Comparison of ENCODE assay signal across 18 cellular contexts in genomic region chr2:152284398-152284797, GRCh38.
"Had no signal": no experiment of that assay in that cellular context is flagged by ENCODE, and none has a peak within 500 bp of the region (broad histone marks: within the 10 kb centered on the region; RNA-seq: fewer than 3 reads in every experiment).

No MANE protein-coding gene starts in this region.

- H3K36me3 ChIP-seq: upper lobe of left lung, WERI-Rb-1 had no signal

- DNase-seq: activated CD4-positive, alpha-beta T cell treated with anti-CD3 and anti-CD28 coated beads for 36 hours; activated CD8-positive, alpha-beta memory T cell treated with anti-CD3 and anti-CD28 coated beads, Interleukin-2, amount 50 U/mL, for 48 hours; activated CD8-positive, alpha-beta T cell treated with anti-CD3 and anti-CD28 coated beads, Interleukin-2, amount 10 ng/mL, durations not matched to agents 7 days and 5 days; activated naive CD4-positive, alpha-beta T cell; cerebellar nuclear complex; endodermal cell; erythroblast; foreskin melanocyte; natural killer cell; stimulated activated CD4-positive, alpha-beta T cell treated with anti-CD3 and anti-CD28 coated beads, Interleukin-12 subunit alpha, Interleukin-12 subunit beta, amount 100 ng/mL, for 4 hours; stimulated activated naive CD4-positive, alpha-beta T cell treated with Interleukin-2 at 50 U/mL for 16 hours; T-cell; T1000; upper lobe of left lung; WERI-Rb-1 had no signal

- H3K4me1 ChIP-seq: upper lobe of left lung had no signal

- ATAC-seq: activated CD4-positive, alpha-beta T cell treated with anti-CD3 and anti-CD28 coated beads for 36 hours; activated CD8-positive, alpha-beta T cell treated with anti-CD3 and anti-CD28 coated beads, Interleukin-2, amount 10 ng/mL, durations not matched to agents 7 days and 5 days; natural killer cell; sciatic nerve; T-cell had no signal

- H3K9me3 Mint-ChIP-seq: natural killer cell had no signal

- H3K27ac Mint-ChIP-seq: activated CD4-positive, alpha-beta T cell treated with anti-CD3 and anti-CD28 coated beads for 36 hours; activated CD8-positive, alpha-beta T cell treated with anti-CD3 and anti-CD28 coated beads, Interleukin-2, amount 10 ng/mL, durations not matched to agents 7 days and 5 days; activated T-helper 1 cell treated with anti-CD3 and anti-CD28 coated beads, Interleukin-12 subunit alpha, Interleukin-12 subunit beta, Interleukin-2, Interleukin-4 antibody, amounts not matched to agents 30 ng/mL and 10 ng/mL and 1 ng/mL, durations not matched to agents 14 hours and 24 hours and 36 hours; brain; endodermal cell; natural killer cell; T-cell had no signal

- H3K9me3 ChIP-seq: upper lobe of left lung had no signal

- H3K4me3 Mint-ChIP-seq: activated CD4-positive, alpha-beta T cell treated with anti-CD3 and anti-CD28 coated beads for 36 hours; activated CD8-positive, alpha-beta T cell treated with anti-CD3 and anti-CD28 coated beads, Interleukin-2, amount 10 ng/mL, durations not matched to agents 7 days and 5 days; activated T-helper 1 cell treated with anti-CD3 and anti-CD28 coated beads, Interleukin-12 subunit alpha, Interleukin-12 subunit beta, Interleukin-2, Interleukin-4 antibody, amounts not matched to agents 30 ng/mL and 10 ng/mL and 1 ng/mL, durations not matched to agents 14 hours and 24 hours and 36 hours; brain; endodermal cell; natural killer cell; T-cell had no signal

- H3K4me1 Mint-ChIP-seq: activated CD4-positive, alpha-beta T cell treated with anti-CD3 and anti-CD28 coated beads for 36 hours; brain; natural killer cell; T-cell had no signal

- H3K27ac ChIP-seq: upper lobe of left lung, WERI-Rb-1 had no signal

- H3K27me3 ChIP-seq: upper lobe of left lung had no signal

- H3K36me3 Mint-ChIP-seq: brain, natural killer cell, T-cell had no signal

- H3K4me3 ChIP-seq: upper lobe of left lung had no signal
